Comparison of ENCODE assay signal across 13 cellular contexts in the genomic region with DNA sequence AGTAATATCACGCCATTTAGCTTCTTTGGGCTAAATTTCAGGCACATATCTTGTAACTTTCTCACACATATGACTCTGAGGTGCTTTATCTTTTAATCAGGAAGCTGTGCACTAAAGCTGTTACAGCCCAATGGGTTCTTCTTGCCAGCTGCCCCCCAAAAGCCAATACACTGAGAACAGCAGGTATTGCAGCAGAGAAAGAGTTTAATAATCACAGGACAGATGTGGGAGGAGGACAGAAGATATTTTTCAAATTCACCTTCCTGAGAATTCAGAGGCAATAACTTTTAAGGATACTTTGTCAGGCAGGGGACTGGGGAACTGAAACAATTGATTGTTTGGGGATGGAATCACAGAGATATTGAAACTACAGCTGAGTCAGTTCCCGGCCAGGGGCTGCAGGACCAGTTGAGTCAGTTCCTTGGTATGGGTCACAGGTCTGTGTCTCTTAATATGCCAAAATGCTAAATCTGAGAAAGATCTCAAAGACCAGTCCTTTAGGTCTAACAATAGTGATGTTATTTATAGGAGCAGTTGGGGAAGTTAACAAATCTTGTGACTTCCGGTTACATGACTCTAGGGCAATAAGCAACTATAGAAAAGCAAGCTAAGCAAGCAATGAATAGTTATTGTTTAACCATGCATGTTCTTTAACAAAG. TPM values are rescaled to one million over a fixed set of nuclear protein-coding genes. Genes with fewer than 3 reads are reported as not detected.
DNase-seq lines count a peak whose midpoint lies in the region; ATAC-seq and TF ChIP-seq lines count a peak whose summit lies in the region.
"Had no signal": no experiment of that assay in that cellular context is flagged by ENCODE, and none has a peak within 500 bp of the region (broad histone marks: within the 10 kb centered on the region; RNA-seq: fewer than 3 reads in every experiment).

No MANE protein-coding gene starts in this region.

- H3K18ac ChIP-seq in neuronal stem cell (ENCODE audit: low read length) = no peak overlapping the region

- H3K23ac ChIP-seq in neuronal stem cell (ENCODE audit: low read depth, low read length, poor library complexity) = no peak overlapping the region

- no peak overlapping the region for H2BK12ac ChIP-seq in neuronal stem cell (ENCODE audit: low read length)

- peaks cover 0 to 6% of the 10 kb centered on the region in 2 donors for H3K4me1 ChIP-seq in neuronal stem cell (ENCODE audit: control insufficient read depth in 2 of 2, insufficient read depth in 1 of 2, low read depth in 1 of 2, low read length in 2 of 2)
- H3K4me1 ChIP-seq: lower lobe of right lung had no signal

- H2AK5ac ChIP-seq in neuronal stem cell (ENCODE audit: low read depth, low read length) = no peak overlapping the region

- H3K4me3 ChIP-seq in epithelial cell of proximal tubule (ENCODE audit: low read depth, low read length) = no peak overlapping the region
- no peak overlapping the region for H3K4me3 ChIP-seq in neuronal stem cell (ENCODE audit: low read length in 2 of 2)
- H3K4me3 ChIP-seq: lower lobe of right lung had no signal

- no peak overlapping the region for H3K4ac ChIP-seq in neuronal stem cell (ENCODE audit: low read length)

- peaks cover 4 to 7% of the 10 kb centered on the region in 2 donors for H3K9me3 ChIP-seq in neuronal stem cell (replicated peaks in 1 of 2; ENCODE audit: control insufficient read depth in 2 of 2, insufficient read depth in 1 of 2, low read depth in 1 of 2, low read length in 2 of 2)

- no CpG with 5 or more reads among the region's 3 CpGs for WGBS in neuronal stem cell (ENCODE audit: extremely low coverage in 2 of 2, insufficient read length in 2 of 2, insufficient replicate concordance in 1 of 2), 2 donors

- peak; percentile 19 for DNase-seq in epithelial cell of proximal tubule (ENCODE audit: low read depth)
- DNase-seq in amniotic stem cell (lab: John Stamatoyannopoulos, UW) = no peak
- DNase-seq in RPMI8226 = no peak
- DNase-seq in putamen (ENCODE audit: low spot score) = no peak
- DNase-seq in neuronal stem cell (ENCODE audit: low spot score) = no peak
- DNase-seq: activated gamma-delta T cell, HCEC 1CT, lower lobe of right lung, NCI-H1092 treated with DMSO at 0.1 percent for 48 hours had no signal

- no peak overlapping the region for H2AFZ ChIP-seq in neuronal stem cell (ENCODE audit: low read length)

- H3K36me3 ChIP-seq in neuronal stem cell (replicated peaks in 1 of 2; ENCODE audit: control insufficient read depth in 2 of 2, insufficient read depth in 2 of 2, low read length in 2 of 2) = no peaks in the 10 kb centered on the region
- H3K36me3 ChIP-seq: lower lobe of right lung had no signal

- no peak overlapping the region for H3K27ac ChIP-seq in neuronal stem cell (replicated peaks; ENCODE audit: low read length)
- H3K27ac ChIP-seq: lower lobe of right lung had no signal

- TF ChIP-seq CTCF in epithelial cell of proximal tubule (conservative IDR thresholded peaks at IDR 0.05; ENCODE audit: low read depth, low read length) = no peak

- H4K8ac ChIP-seq in neuronal stem cell (ENCODE audit: low read depth, low read length) = no peak overlapping the region

- H2BK120ac ChIP-seq in neuronal stem cell (ENCODE audit: low read depth, low read length) = no peak overlapping the region

- no peak overlapping the region for H3K4me2 ChIP-seq in neuronal stem cell (ENCODE audit: insufficient read depth, low read length, poor library complexity, severe bottlenecking)

- H3K14ac ChIP-seq in neuronal stem cell (ENCODE audit: low read length) = no peak overlapping the region

- H2BK15ac ChIP-seq in neuronal stem cell (ENCODE audit: low read length) = no peak overlapping the region

- H4K91ac ChIP-seq in neuronal stem cell (ENCODE audit: low read depth, low read length, poor library complexity) = no peak overlapping the region

- H3K27me3 ChIP-seq in neuronal stem cell (ENCODE audit: control insufficient read depth in 3 of 3, insufficient read depth in 3 of 3, low read depth in 1 of 3, low read length in 3 of 3) = peaks cover 0 to 27% (median 0%) of the 10 kb centered on the region in 3 experiments

- ATAC-seq in GM18870 (IDR thresholded peaks at IDR 0.05; ENCODE audit: unreplicated experiment) (peak; percentile 91), GM21529 (IDR thresholded peaks at IDR 0.05; ENCODE audit: unreplicated experiment) (peak; percentile 90), HG03135 (IDR thresholded peaks at IDR 0.05; ENCODE audit: unreplicated experiment) (peak; percentile 71)
- ATAC-seq: lower lobe of right lung, Panc1 had no signal

- no peaks in the 10 kb centered on the region for H3K79me1 ChIP-seq in neuronal stem cell (ENCODE audit: low read depth, low read length)

- H2BK5ac ChIP-seq in neuronal stem cell (ENCODE audit: low read length) = no peak overlapping the region

- no peak overlapping the region for H3K9ac ChIP-seq in neuronal stem cell (ENCODE audit: low read depth, low read length, poor library complexity)

RNA-seq across cellular contexts. Expression of a gene that starts 28.1 kb away (rescaled TPM):
- 3.1 and 4.3 TPM in 2 replicates for total RNA-seq in epithelial cell of proximal tubule
- polyA plus RNA-seq in neuronal stem cell (2013, experiment 1 of 2) = 10.1 TPM
- 10.3 TPM for polyA plus RNA-seq in neuronal stem cell (2013, experiment 2 of 2)
